ENCODE assay signal across 14 cellular contexts in genomic region chr2:22273853-22274252, GRCh38.
DNase-seq lines count a peak whose midpoint lies in the region; ATAC-seq and TF ChIP-seq lines count a peak whose summit lies in the region.
"Had no signal": no experiment of that assay in that cellular context is flagged by ENCODE, and none has a peak within 500 bp of the region (broad histone marks: within the 10 kb centered on the region; RNA-seq: fewer than 3 reads in every experiment).

No MANE protein-coding gene starts in this region.

- H3K27me3 ChIP-seq in Karpas-422 (ENCODE audit: low read length) (no peaks in the 10 kb centered on the region), osteoblast (ENCODE audit: insufficient read depth, low read length) (no peaks in the 10 kb centered on the region)
- H3K27me3 ChIP-seq: BE2C had no signal

- no peaks in the 10 kb centered on the region for H3K4me1 Mint-ChIP-seq in activated naive CD8-positive, alpha-beta T cell treated with anti-CD3 and anti-CD28 coated beads for 36 hours
- H3K4me1 Mint-ChIP-seq: CD8-positive, alpha-beta memory T cell; IgD-negative memory B cell had no signal

- no peaks in the 10 kb centered on the region for H3K9me3 ChIP-seq in Karpas-422 (ENCODE audit: low read length)
- H3K9me3 ChIP-seq in osteoblast (ENCODE audit: low read depth, low read length): no peaks in the 10 kb centered on the region
- no peaks in the 10 kb centered on the region for H3K9me3 ChIP-seq in OCI-LY7 (ENCODE audit: low read length)
- H3K9me3 ChIP-seq: BE2C had no signal

- H3K4me2 ChIP-seq in Karpas-422 (ENCODE audit: low read depth, low read length, poor library complexity, severe bottlenecking) (peak overlapping the region; percentile 27), osteoblast (ENCODE audit: insufficient read depth, low read length) (no peak overlapping the region), OCI-LY7 (ENCODE audit: low read length) (no peak overlapping the region)

- DNase-seq in Karpas-422 (no peak), OCI-M1 (lab: John Stamatoyannopoulos, UW) (peak; percentile 15), osteoblast (ENCODE audit: insufficient read length, low spot score, missing footprints) (peak; percentile 1), T-helper 1 cell (no peak), OCI-LY7 (ENCODE audit: low spot score) (no peak)
- DNase-seq in activated naive CD8-positive, alpha-beta T cell treated with anti-CD3 and anti-CD28 coated beads for 36 hours: no peak
- DNase-seq: BE2C; CD8-positive, alpha-beta memory T cell; GM23248; KG1 had no signal

- H3K4me1 ChIP-seq in Karpas-422 (ENCODE audit: low read length) (peaks cover 11% of the 10 kb centered on the region), osteoblast (ENCODE audit: insufficient read depth, low read length) (no peaks in the 10 kb centered on the region), OCI-LY7 (ENCODE audit: insufficient read depth, low read length, poor library complexity, severe bottlenecking) (peaks cover 7% of the 10 kb centered on the region)
- H3K4me1 ChIP-seq: BE2C had no signal

- H3K9ac ChIP-seq in Karpas-422 (ENCODE audit: low read length): no peak overlapping the region
- H3K9ac ChIP-seq: GM23248 had no signal

- POLR2A ChIA-PET in OCI-LY7 (lab: Charles Lee): interaction anchor here (0.6 kb wide), 1 partner anchor 1157 kb away, joined by 5 read pairs; no protein-coding TSS in a partner anchor

- H3K36me3 ChIP-seq in Karpas-422 (ENCODE audit: insufficient read depth, low read length) (no peaks in the 10 kb centered on the region), osteoblast (ENCODE audit: insufficient read depth, low read length) (no peaks in the 10 kb centered on the region), OCI-LY7 (ENCODE audit: insufficient read depth, low read length) (no peaks in the 10 kb centered on the region)
- H3K36me3 ChIP-seq: BE2C had no signal

- no peaks in the 10 kb centered on the region for H3K27me3 Mint-ChIP-seq in activated naive CD8-positive, alpha-beta T cell treated with anti-CD3 and anti-CD28 coated beads for 36 hours
- H3K27me3 Mint-ChIP-seq: CD8-positive, alpha-beta memory T cell; IgD-negative memory B cell had no signal

- no peak overlapping the region for H3K4me3 Mint-ChIP-seq in activated naive CD8-positive, alpha-beta T cell treated with anti-CD3 and anti-CD28 coated beads for 36 hours
- H3K4me3 Mint-ChIP-seq: CD8-positive, alpha-beta memory T cell; IgD-negative memory B cell had no signal

- H4K20me1 ChIP-seq in Karpas-422 (ENCODE audit: insufficient read depth, low read depth, low read length) (no peaks in the 10 kb centered on the region), osteoblast (ENCODE audit: insufficient read depth, low read length) (no peaks in the 10 kb centered on the region), OCI-LY7 (ENCODE audit: insufficient read depth, low read length) (no peaks in the 10 kb centered on the region)

- peak overlapping the region; percentile 26; the same call in 1 of the 2 replicates for H2AFZ ChIP-seq in Karpas-422 (ENCODE audit: low read length)
- no peak overlapping the region for H2AFZ ChIP-seq in osteoblast (ENCODE audit: low read length)
- H2AFZ ChIP-seq in OCI-LY7 (ENCODE audit: low read length): no peak overlapping the region
- H2AFZ ChIP-seq: GM23248 had no signal

- H3K79me2 ChIP-seq in Karpas-422 (ENCODE audit: low read length) (no peaks in the 10 kb centered on the region), osteoblast (ENCODE audit: insufficient read depth, low read length) (no peaks in the 10 kb centered on the region), OCI-LY7 (ENCODE audit: insufficient read depth, low read depth, low read length) (no peaks in the 10 kb centered on the region)

- ATAC-seq in GM18867 (IDR thresholded peaks at IDR 0.05; ENCODE audit: unreplicated experiment): peak; percentile 71
- ATAC-seq: HCT116 had no signal

- H3K4me3 ChIP-seq in Karpas-422 (ENCODE audit: low read length) (no peak overlapping the region), osteoblast (ENCODE audit: insufficient read depth, low read length) (no peak overlapping the region), OCI-LY7 (ENCODE audit: low read depth, low read length, poor library complexity, severe bottlenecking) (no peak overlapping the region)
- H3K4me3 ChIP-seq: GM23248 had no signal

- peaks cover 9% of the 10 kb centered on the region for H3K9me3 Mint-ChIP-seq in activated naive CD8-positive, alpha-beta T cell treated with anti-CD3 and anti-CD28 coated beads for 36 hours

- TF ChIP-seq CTCF in osteoblast (IDR thresholded peaks at IDR 0.05; ENCODE audit: extremely low read depth, low read depth, low read length) (no peak), OCI-LY7 (conservative IDR thresholded peaks at IDR 0.05; ENCODE audit: low read length) (no peak)

- H3K36me3 Mint-ChIP-seq in activated naive CD8-positive, alpha-beta T cell treated with anti-CD3 and anti-CD28 coated beads for 36 hours: no peaks in the 10 kb centered on the region
- H3K36me3 Mint-ChIP-seq: CD8-positive, alpha-beta memory T cell; IgD-negative memory B cell had no signal

- no TSS peak for BruUV-seq in OCI-LY7 (replicated peaks; lab: Mats Ljungman, UMichigan)

- CTCF ChIA-PET in OCI-LY7 (lab: Charles Lee; ENCODE audit: unreplicated experiment): no interaction called here

- H3K27ac ChIP-seq in Karpas-422 (ENCODE audit: low read length): no peak overlapping the region
- H3K27ac ChIP-seq in osteoblast (ENCODE audit: low read depth, low read length): no peak overlapping the region
- H3K27ac ChIP-seq in OCI-LY7 (ENCODE audit: low read depth, low read length, poor library complexity, severe bottlenecking): no peak overlapping the region
- H3K27ac ChIP-seq: C4-2B, GM23248 had no signal

- H3K9me2 ChIP-seq in Karpas-422 (replicated peaks; ENCODE audit: insufficient read depth, low read length): no peaks in the 10 kb centered on the region; the same call in 1 of the 2 replicates
- no peaks in the 10 kb centered on the region for H3K9me2 ChIP-seq in OCI-LY7 (ENCODE audit: insufficient read depth, low read length)

- no peak overlapping the region for H3K27ac Mint-ChIP-seq in activated naive CD8-positive, alpha-beta T cell treated with anti-CD3 and anti-CD28 coated beads for 36 hours
- H3K27ac Mint-ChIP-seq: CD8-positive, alpha-beta memory T cell; IgD-negative memory B cell had no signal

- intact Hi-C loops in OCI-LY7 (cut with micrococcal nuclease; ENCODE audit: unreplicated experiment): no loop called here

Comparison
In these comparisons a context has a peak if more than half of its experiments do, and no peak if none do; other contexts are left out.
1. DNase-seq: peak in OCI-M1 (single experiment) and osteoblast (single experiment); none in Karpas-422 (single experiment), T-helper 1 cell (0 of 5), OCI-LY7 (single experiment) and activated naive CD8-positive, alpha-beta T cell treated with anti-CD3 and anti-CD28 coated beads for 36 hours (single experiment).